Comparison of ENCODE assay signal across 1 cellular context in genomic region chr22:45549739-45550138, GRCh38.
TF ChIP-seq lines count a peak whose summit lies in the region.

No MANE protein-coding gene starts in this region.

TF ChIP-seq in HCT116, 20 proteins besides CTCF, POLR2A, EP300 and RAD21 (continued from another document):
- no peak for TF ChIP-seq ZBTB33 (IDR thresholded peaks at IDR 0.05; ENCODE audit: extremely low read depth, insufficient replicate concordance, low read length)
